ENCODE assay signal across 17 cellular contexts in genomic region chr1:199946305-199947155, GRCh38.
DNase-seq lines count a peak whose midpoint lies in the region; ATAC-seq and TF ChIP-seq lines count a peak whose summit lies in the region.
"Had no signal": no experiment of that assay in that cellular context is flagged by ENCODE, and none has a peak within 500 bp of the region (broad histone marks: within the 10 kb centered on the region; RNA-seq: fewer than 3 reads in every experiment).

No MANE protein-coding gene starts in this region.

- H3K4me1 ChIP-seq in A673 (ENCODE audit: insufficient read depth, low read length, poor library complexity, severe bottlenecking) (peaks cover 6% of the 10 kb centered on the region), HAP-1 (peaks cover 12% of the 10 kb centered on the region), PC-3 (ENCODE audit: insufficient read depth, low read length) (peaks cover 4% of the 10 kb centered on the region; the same call in 1 of the 2 replicates), left lung (no peaks in the 10 kb centered on the region)
- H3K4me1 ChIP-seq: BLaER1, Caco-2 had no signal

- H3K79me2 ChIP-seq in PC-3 (ENCODE audit: low read length): no peaks in the 10 kb centered on the region

- H3K36me3 ChIP-seq in A673 (ENCODE audit: insufficient read depth, low read length, poor library complexity, severe bottlenecking) (no peaks in the 10 kb centered on the region), HAP-1 (replicated peaks) (no peaks in the 10 kb centered on the region), PC-3 (ENCODE audit: low read depth, low read length) (no peaks in the 10 kb centered on the region), left lung (no peaks in the 10 kb centered on the region)
- H3K36me3 ChIP-seq: BLaER1 had no signal

- intact Hi-C loops in A673 (cut with micrococcal nuclease; ENCODE audit: unreplicated experiment): loop anchor here (10.0 kb wide), 1 partner anchor 262 kb away; no protein-coding TSS in a partner anchor
- intact Hi-C loops in PC-3 (cut with micrococcal nuclease): loop anchor here (10.0 kb wide), 2 partner anchors 152 to 262 kb away; no protein-coding TSS in a partner anchor
- intact Hi-C loops in left lung (cut with DNase I): no loop called here

- H3K4me3 ChIP-seq in A673 (ENCODE audit: low read depth, low read length, poor library complexity, severe bottlenecking) (no peak overlapping the region), HAP-1 (no peak overlapping the region), retinal pigment epithelial cell (ENCODE audit: low read length) (no peak overlapping the region), PC-3 (ENCODE audit: low read length) (no peak overlapping the region), left lung (no peak overlapping the region)
- H3K4me3 ChIP-seq: BLaER1, GM12878, GM23338 had no signal

- no peak overlapping the region for H3K9ac ChIP-seq in PC-3 (ENCODE audit: low read length)
- H3K9ac ChIP-seq: BLaER1 had no signal

- H3K9me3 ChIP-seq in A673 (ENCODE audit: low read depth, low read length, poor library complexity, severe bottlenecking) (no peaks in the 10 kb centered on the region), HAP-1 (no peaks in the 10 kb centered on the region), PC-3 (ENCODE audit: low read length) (no peaks in the 10 kb centered on the region), left lung (peaks cover 0 to 2% of the 10 kb centered on the region in 2 donors)
- H3K9me3 ChIP-seq: Caco-2 had no signal

- peaks cover 22% of the 10 kb centered on the region for H3K27me3 ChIP-seq in A673 (replicated peaks; ENCODE audit: insufficient read depth, low read depth, low read length, poor library complexity)
- H3K27me3 ChIP-seq in HAP-1 (ENCODE audit: low read depth): no peaks in the 10 kb centered on the region
- no peaks in the 10 kb centered on the region for H3K27me3 ChIP-seq in PC-3 (ENCODE audit: low read length)
- no peaks in the 10 kb centered on the region for H3K27me3 ChIP-seq in left lung
- H3K27me3 ChIP-seq: BLaER1 had no signal

- CTCF ChIA-PET in A673 (lab: Charles Lee): no interaction called here
- CTCF ChIA-PET in PC-3 (lab: Charles Lee): interaction anchor here (0.6 kb wide), 1 partner anchor 18 kb away, joined by 3 read pairs; no protein-coding TSS in a partner anchor

- ATAC-seq in PC-3 (no peak), left lung (no peak)
- ATAC-seq: CD8-positive, alpha-beta T cell; GM12878; GM23338 had no signal

- no peaks in the 10 kb centered on the region for H3K9me2 ChIP-seq in PC-3 (replicated peaks; ENCODE audit: low read length)

- H3F3A ChIP-seq in PC-3 (ENCODE audit: low read length, unreplicated experiment): no peaks in the 10 kb centered on the region

- no peak overlapping the region for H2AFZ ChIP-seq in PC-3 (ENCODE audit: low read length)
- H2AFZ ChIP-seq: GM23338 had no signal

- no TSS peak for BruUV-seq in A673 (replicated peaks; lab: Mats Ljungman, UMichigan)
- no TSS peak for BruUV-seq in PC-3 (replicated peaks; lab: Mats Ljungman, UMichigan)

- TF ChIP-seq CTCF in A673 (conservative IDR thresholded peaks at IDR 0.05; ENCODE audit: low read depth, low read length) (no peak), retinal pigment epithelial cell (conservative IDR thresholded peaks at IDR 0.05; ENCODE audit: low read depth, low read length) (no peak), PC-3 (conservative IDR thresholded peaks at IDR 0.05; ENCODE audit: low read depth, low read length) (no peak), left lung (IDR thresholded peaks at IDR 0.05) (no peak)

- H3K27ac ChIP-seq in A673 (ENCODE audit: low read depth, low read length, poor library complexity, severe bottlenecking) (no peak overlapping the region), PC-3 (ENCODE audit: low read length) (no peak overlapping the region), left lung (no peak overlapping the region)
- H3K27ac ChIP-seq: BLaER1, C4-2B had no signal

- POLR2A ChIA-PET in A673 (lab: Charles Lee; ENCODE audit: low non-redundant PET) (interaction anchor here (0.5 kb wide), 1 partner anchor 28 kb away, joined by 8 read pairs; no protein-coding TSS in a partner anchor), PC-3 (lab: Charles Lee; ENCODE audit: unreplicated experiment) (interaction anchor here (0.7 kb wide), 1 partner anchor 1191 kb away, joined by 4 read pairs; no protein-coding TSS in a partner anchor)

- in situ Hi-C loops in HAP-1 (cut with MboI; ENCODE audit: low sequenced_read_pairs): no loop called here

- no peak overlapping the region for H3K4me2 ChIP-seq in PC-3 (ENCODE audit: low read length)
- H3K4me2 ChIP-seq: BLaER1, GM23338 had no signal

- no peaks in the 10 kb centered on the region for H4K20me1 ChIP-seq in PC-3 (ENCODE audit: low read length)
- H4K20me1 ChIP-seq: BLaER1 had no signal

- DNase-seq in A673 (ENCODE audit: low spot score) (peak; percentile 64), HAP-1 (ENCODE audit: low spot score in 2 of 2) (peak; percentile 52 to 86), SK-N-DZ (ENCODE audit: low spot score) (peak; percentile 1), retinal pigment epithelial cell (ENCODE audit: low read depth) (peak; percentile 97), NK-92 (lab: John Stamatoyannopoulos, UW; ENCODE audit: unreplicated experiment) (no peak), PC-3 (no peak), left lung (no peak)
- DNase-seq: Caco-2; CD4-positive, CD25-positive, alpha-beta regulatory T cell; CD8-positive, alpha-beta T cell; DMS153; DND-41; H9 had no signal

Comparison
In these comparisons a context has a peak if more than half of its experiments do, and no peak if none do; other contexts are left out.
1. DNase-seq: peak in A673 (single experiment), HAP-1 (2 of 2), SK-N-DZ (single experiment) and retinal pigment epithelial cell (single experiment); none in NK-92 (single experiment), PC-3 (single experiment) and left lung (0 of 2).
2. intact Hi-C loops: an anchor here in A673 (10.0 kb wide) and PC-3 (10.0 kb wide); none called in left lung.